ENCODE assay signal across 11 cellular contexts in genomic region chr16:48194828-48195566, GRCh38. TPM values are rescaled to one million over a fixed set of nuclear protein-coding genes. Genes with fewer than 3 reads are reported as not detected.
DNase-seq lines count a peak whose midpoint lies in the region; ATAC-seq and TF ChIP-seq lines count a peak whose summit lies in the region.
"Had no signal": no experiment of that assay in that cellular context is flagged by ENCODE, and none has a peak within 500 bp of the region (broad histone marks: within the 10 kb centered on the region; RNA-seq: fewer than 3 reads in every experiment).

No MANE protein-coding gene starts in this region.

- peak; percentile 29 for DNase-seq in HT-29 (ENCODE audit: low spot score)
- DNase-seq in NCI-H446 (lab: John Stamatoyannopoulos, UW), result peak; percentile 7 to 61
- peak; percentile 96 for DNase-seq in epithelial cell of prostate (ENCODE audit: low read depth, low spot score)
- DNase-seq in retinal pigment epithelial cell (ENCODE audit: low read depth), result peak; percentile 77
- DNase-seq in GF-D8 (lab: John Stamatoyannopoulos, UW), result no peak
- DNase-seq in sciatic nerve (ENCODE audit: low spot score), result no peak
- no peak for DNase-seq in activated effector memory CD4-positive, alpha-beta T cell treated with anti-CD3 and anti-CD28 coated beads, Interleukin-2, amount 50 U/mL, for 16 hours
- DNase-seq: activated T-cell treated with anti-CD3 and anti-CD28 coated beads, Interleukin-2, amount 50 U/mL, for 48 hours; T-helper 2 cell had no signal

- no peak overlapping the region for H3K4me3 ChIP-seq in retinal pigment epithelial cell (ENCODE audit: low read length)

- intact Hi-C loops in sciatic nerve (cut with DNase I), result no loop called here

- ATAC-seq in HG03378 (IDR thresholded peaks at IDR 0.05; ENCODE audit: unreplicated experiment) (no peak), sciatic nerve (no peak)

- no peak for TF ChIP-seq CTCF in retinal pigment epithelial cell (conservative IDR thresholded peaks at IDR 0.05; ENCODE audit: low read depth, low read length)

- peak overlapping the region; percentile 86 for H3K27ac ChIP-seq in epithelial cell of prostate

RNA-seq across cellular contexts. Expression of gene ABCC12, which starts 39.2 kb away (rescaled TPM):
- not detected in 2 replicates for total RNA-seq in HT-29 (2014; rRNA removed; shearing (Covaris generic))
- not detected for total RNA-seq in sciatic nerve
- total RNA-seq: lung microvascular endothelial cell had no signal

RNA-seq across cellular contexts. Expression of gene LONP2, which starts 49.1 kb away (rescaled TPM):
- total RNA-seq in HT-29 (2014; rRNA removed; shearing (Covaris generic)), result 22.2 and 22.4 TPM in 2 replicates
- total RNA-seq in sciatic nerve, result 75.9 TPM

RNA-seq across cellular contexts. Expression of gene ABCC11, which starts 52.3 kb away (rescaled TPM):
- total RNA-seq in HT-29 (2014; rRNA removed; shearing (Covaris generic)), result not detected in 2 replicates
- not detected for total RNA-seq in sciatic nerve

Comparison
In these comparisons a context has a peak if more than half of its experiments do, and no peak if none do; other contexts are left out.
1. DNase-seq: peak in HT-29 (single experiment), NCI-H446 (2 of 2), epithelial cell of prostate (single experiment) and retinal pigment epithelial cell (single experiment); none in GF-D8 (single experiment), sciatic nerve (single experiment) and activated effector memory CD4-positive, alpha-beta T cell treated with anti-CD3 and anti-CD28 coated beads, Interleukin-2, amount 50 U/mL, for 16 hours (single experiment).